Comparison of ENCODE assay signal across 24 cellular contexts in genomic region chr11:117639601-117640000, GRCh38.
"Had no signal": no experiment of that assay in that cellular context is flagged by ENCODE, and none has a peak within 500 bp of the region (broad histone marks: within the 10 kb centered on the region; RNA-seq: fewer than 3 reads in every experiment).

No MANE protein-coding gene starts in this region.

- ATAC-seq: foreskin keratinocyte, gastroesophageal sphincter, heart right ventricle, natural killer cell, pancreas, right lobe of liver had no signal

- DNase-seq: colonic mucosa; effector memory CD4-positive, alpha-beta T cell; foreskin keratinocyte; heart right ventricle; hippocampal formation; left colon; left ventricle myocardium inferior; natural killer cell; right lobe of liver; small intestine; stimulated activated CD4-positive, alpha-beta T cell treated with anti-CD3 and anti-CD28 coated beads, Interleukin-12 subunit alpha, Interleukin-12 subunit beta, amount 100 ng/mL, for 4 hours; stimulated activated CD4-positive, alpha-beta T cell treated with anti-CD3 and anti-CD28 coated beads, Interleukin-1b, Interleukin-23, amount 100 ng/mL, for 48 hours; stimulated activated CD4-positive, alpha-beta T cell treated with anti-CD3 and anti-CD28 coated beads, Interleukin-4, amount 100 ng/mL, for 1 hour; stimulated activated CD8-positive, alpha-beta memory T cell treated with anti-CD3 and anti-CD28 coated beads, Interleukin-4, amount 100 ng/mL, for 48 hours; stimulated activated naive CD4-positive, alpha-beta T cell; stomach; transverse colon had no signal

- H3K9me3 ChIP-seq: colonic mucosa, esophagus muscularis mucosa, gastroesophageal sphincter, heart right ventricle, left ventricle myocardium inferior, neutrophil, pancreas, right lobe of liver, stomach, thoracic aorta, transverse colon, vagina had no signal

- H3K27ac ChIP-seq: colonic mucosa, esophagus muscularis mucosa, foreskin keratinocyte, gastroesophageal sphincter, heart right ventricle, left ventricle myocardium inferior, neutrophil, pancreas, right lobe of liver, stomach, thoracic aorta, transverse colon, vagina had no signal

- H3K4me3 ChIP-seq: colonic mucosa, esophagus muscularis mucosa, gastroesophageal sphincter, heart right ventricle, left ventricle myocardium inferior, lung, pancreas, right lobe of liver, stomach, thoracic aorta, transverse colon, vagina had no signal

- H3K27me3 ChIP-seq: colonic mucosa, heart right ventricle, neutrophil, pancreas, right lobe of liver, transverse colon, vagina had no signal

- H3K4me1 ChIP-seq: colonic mucosa, esophagus muscularis mucosa, foreskin keratinocyte, gastroesophageal sphincter, pancreas, right lobe of liver, stomach, transverse colon had no signal

- H3K36me3 ChIP-seq: colonic mucosa, esophagus muscularis mucosa, gastroesophageal sphincter, heart right ventricle, left ventricle myocardium inferior, neutrophil, pancreas, right lobe of liver, stomach, thoracic aorta, transverse colon, vagina had no signal
